Comparison of ENCODE assay signal across 1 cellular context in genomic region chr19:1076951-1077350, GRCh38.
TF ChIP-seq lines count a peak whose summit lies in the region.

No MANE protein-coding gene starts in this region.

TF ChIP-seq in SK-N-SH, 30 proteins besides CTCF, POLR2A, EP300 and RAD21 (continued from another document):
- TF ChIP-seq REST (IDR thresholded peaks at IDR 0.05; ENCODE audit: low read depth, low read length) (no peak), MAX (IDR thresholded peaks at IDR 0.05; ENCODE audit: low read depth) (no peak), FOSL2 (IDR thresholded peaks at IDR 0.05; ENCODE audit: borderline replicate concordance, low read depth) (no peak), EZH2phosphoT487 (IDR thresholded peaks at IDR 0.05; ENCODE audit: borderline replicate concordance, low read depth) (no peak), TEAD4 (IDR thresholded peaks at IDR 0.05; ENCODE audit: borderline replicate concordance, insufficient read depth) (no peak)
